8 cellular contexts compared by ENCODE assay signal in the genomic region with DNA sequence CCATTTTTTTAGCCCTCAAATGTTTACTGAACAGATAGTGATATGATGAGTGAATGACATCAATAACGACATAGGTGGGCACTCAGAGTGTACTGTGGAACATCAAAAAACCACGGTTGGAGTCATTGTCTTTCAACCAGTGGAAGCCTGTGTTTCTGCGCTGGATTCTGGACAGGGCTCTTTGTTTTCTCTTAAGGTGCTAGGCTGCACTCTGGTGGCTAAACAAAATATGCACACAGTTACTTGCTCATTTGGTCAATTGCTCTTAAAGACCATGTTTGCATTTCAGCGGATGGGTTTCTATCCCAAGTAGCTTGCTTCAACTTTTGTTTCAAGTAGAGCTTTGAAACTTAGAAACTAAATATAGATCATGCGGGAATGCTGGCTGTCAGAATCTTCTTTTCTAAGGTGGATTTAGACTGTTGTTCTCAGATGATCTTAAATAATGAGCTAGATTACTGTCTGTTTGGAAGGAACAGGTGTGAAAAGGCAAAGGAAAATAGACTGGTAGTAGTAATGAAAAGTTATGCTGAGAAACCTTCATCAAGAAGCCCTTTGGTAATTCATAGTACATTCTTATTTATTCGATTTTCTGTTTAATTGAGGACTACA. TPM values are rescaled to one million over a fixed set of nuclear protein-coding genes. Genes with fewer than 3 reads are reported as not detected.
A peak's percentile ranks its signal among the peaks of the same experiment; 100 is the strongest.
DNase-seq lines count a peak whose midpoint lies in the region; ATAC-seq, FAIRE-seq and TF ChIP-seq lines count a peak whose summit lies in the region.

No MANE protein-coding gene starts in this region.

- TF ChIP-seq CTCF in fibroblast of villous mesenchyme (IDR thresholded peaks at IDR 0.05; ENCODE audit: insufficient read depth, low read depth, low read length) (peak; percentile 77), omental fat pad (IDR thresholded peaks at IDR 0.05) (peak in 1 of 3 donors; percentile 7)

- ATAC-seq in GM21529 (IDR thresholded peaks at IDR 0.05; ENCODE audit: unreplicated experiment) (peak; percentile 97), omental fat pad (ENCODE audit: low FRiP score) (peak; percentile 69), HG02970 (IDR thresholded peaks at IDR 0.05; ENCODE audit: low FRiP score, unreplicated experiment) (no peak)

- no peak overlapping the region for H3K4me3 ChIP-seq in fibroblast of villous mesenchyme (ENCODE audit: low read depth, low read length)

- peak; percentile 92 for FAIRE-seq in G401.6 (lab: Jason Lieb, UNC)

- peak; percentile 69 for DNase-seq in HT1080 (ENCODE audit: low read depth)
- peak; percentile 43 to 80 for DNase-seq in NOMO-1 (lab: John Stamatoyannopoulos, UW; ENCODE audit: unreplicated experiment in 2 of 2)
- DNase-seq in activated T-cell treated with anti-CD3 and anti-CD28 coated beads for 48 hours (ENCODE audit: low read depth) = peak; percentile 5
- DNase-seq in fibroblast of villous mesenchyme (ENCODE audit: low read depth) = peak; percentile 87
- no peak for DNase-seq in omental fat pad (ENCODE audit: low spot score)

RNA-seq across cellular contexts. Expression of gene LYPD6B, which starts 48.5 kb away (rescaled TPM):
- 3.1 and 5.4 TPM in 2 replicates for total RNA-seq in HT1080 (2014; rRNA removed; shearing (Covaris generic))
- polyA plus RNA-seq in HT1080 (2015; cell fraction: cytosol; rRNA removed) = 4.7 and 5.3 TPM in 2 replicates
- polyA plus RNA-seq in HT1080 (2015; cell fraction: nucleus; rRNA removed) = 2.9 and 3.5 TPM in 2 replicates
- 1.9 and 3.0 TPM in 2 replicates for total RNA-seq in fibroblast of villous mesenchyme
- total RNA-seq in omental fat pad = under 1 TPM in 2 of 4 donors, not detected in 2; 0.50 to 0.65 TPM
